Comparison of ENCODE assay signal across 35 cellular contexts in genomic region chr4:17657849-17658248, GRCh38.
"Had no signal": no experiment of that assay in that cellular context is flagged by ENCODE, and none has a peak within 500 bp of the region (broad histone marks: within the 10 kb centered on the region; RNA-seq: fewer than 3 reads in every experiment).

No MANE protein-coding gene starts in this region.

- ATAC-seq: activated naive CD4-positive, alpha-beta T cell treated with anti-CD3 and anti-CD28 coated beads, Interleukin-2, amount 50 U/mL, for 72 hours; activated naive CD8-positive, alpha-beta T cell treated with anti-CD3 and anti-CD28 coated beads, Interleukin-2, amount 50 U/mL, for 24 hours; activated T-cell treated with anti-CD3 and anti-CD28 coated beads, Interleukin-2, amount 50 U/mL, for 4 hours; activated T-cell treated with anti-CD3 and anti-CD28 coated beads, Interleukin-2, amount 50 U/mL, for 72 hours; activated T-helper 17 cell treated with anti-CD3 and anti-CD28 coated beads, Interleukin-2, amount 50 U/mL, for 72 hours; body of pancreas had no signal

- H3K27me3 ChIP-seq: adrenal gland, ascending aorta, body of pancreas, brain microvascular endothelial cell, breast epithelium, cardiac muscle cell had no signal

- H3K4me3 Mint-ChIP-seq: activated naive CD4-positive, alpha-beta T cell treated with anti-CD3 and anti-CD28 coated beads for 36 hours; activated naive CD4-positive, alpha-beta T cell treated with anti-CD3 and anti-CD28 coated beads, Interleukin-2, amount 10 ng/mL, durations not matched to agents 7 days and 5 days; activated naive CD4-positive, alpha-beta T cell treated with anti-CD3 and anti-CD28 coated beads, Interleukin-2, amount 50 U/mL, for 24 hours; activated naive CD8-positive, alpha-beta T cell treated with anti-CD3 and anti-CD28 coated beads, Interleukin-2, amount 10 ng/mL, durations not matched to agents 7 days and 5 days; activated naive CD8-positive, alpha-beta T cell treated with anti-CD3 and anti-CD28 coated beads, Interleukin-2, amount 50 U/mL, for 24 hours; activated T-cell treated with anti-CD3 and anti-CD28 coated beads, Interleukin-2, amount 50 U/mL, for 24 hours; activated T-cell treated with anti-CD3 and anti-CD28 coated beads, Interleukin-2, amount 50 U/mL, for 4 hours; activated T-cell treated with anti-CD3 and anti-CD28 coated beads, Interleukin-2, amount 50 U/mL, for 72 hours; activated T-helper 1 cell treated with anti-CD3 and anti-CD28 coated beads, Interleukin-12 subunit alpha, Interleukin-12 subunit beta, Interleukin-2, Interleukin-4 antibody, amounts not matched to agents 30 ng/mL and 10 ng/mL and 1 ng/mL, durations not matched to agents 14 hours and 24 hours and 36 hours; activated T-helper 17 cell treated with anti-CD3 and anti-CD28 coated beads, Interleukin-2, amount 50 U/mL, for 72 hours; brain; central memory CD8-positive, alpha-beta T cell had no signal

- H3K4me1 ChIP-seq: adrenal gland, ascending aorta, body of pancreas, breast epithelium had no signal

- H3K4me1 Mint-ChIP-seq: activated naive CD4-positive, alpha-beta T cell treated with anti-CD3 and anti-CD28 coated beads, Interleukin-2, amount 10 ng/mL, durations not matched to agents 7 days and 5 days; activated naive CD4-positive, alpha-beta T cell treated with anti-CD3 and anti-CD28 coated beads, Interleukin-2, amount 50 U/mL, for 24 hours; activated naive CD8-positive, alpha-beta T cell treated with anti-CD3 and anti-CD28 coated beads, Interleukin-2, amount 10 ng/mL, durations not matched to agents 7 days and 5 days; activated T-helper 17 cell treated with anti-CD3 and anti-CD28 coated beads, Interleukin-2, amount 50 U/mL, for 72 hours; central memory CD8-positive, alpha-beta T cell had no signal

- H3K36me3 ChIP-seq: adrenal gland, ascending aorta, brain microvascular endothelial cell, breast epithelium, cardiac muscle cell had no signal

- H3K27me3 Mint-ChIP-seq: activated naive CD8-positive, alpha-beta T cell treated with anti-CD3 and anti-CD28 coated beads, Interleukin-2, amount 50 U/mL, for 24 hours; activated T-cell treated with anti-CD3 and anti-CD28 coated beads, Interleukin-2, amount 50 U/mL, for 24 hours; activated T-helper 17 cell treated with anti-CD3 and anti-CD28 coated beads, Interleukin-2, amount 50 U/mL, for 72 hours had no signal

- DNase-seq: activated effector memory CD4-positive, alpha-beta T cell treated with anti-CD3 and anti-CD28 coated beads, Interleukin-2, amount 50 U/mL, for 16 hours; activated effector memory CD4-positive, alpha-beta T cell treated with Interleukin-2 at 50 U/mL for 16 hours; activated gamma-delta T cell; activated gamma-delta T cell treated with Interleukin-2 at 50 U/mL for 16 hours; activated naive CD4-positive, alpha-beta T cell; activated naive CD4-positive, alpha-beta T cell treated with anti-CD3 and anti-CD28 coated beads for 36 hours; activated naive CD4-positive, alpha-beta T cell treated with anti-CD3 and anti-CD28 coated beads, Interleukin-2, amount 10 ng/mL, durations not matched to agents 7 days and 5 days; activated naive CD4-positive, alpha-beta T cell treated with anti-CD3 and anti-CD28 coated beads, Interleukin-2, amount 50 U/mL, for 16 hours; activated naive CD4-positive, alpha-beta T cell treated with Interleukin-2 at 50 U/mL for 16 hours; activated naive CD8-positive, alpha-beta T cell treated with anti-CD3 and anti-CD28 coated beads, Interleukin-2, amount 10 ng/mL, durations not matched to agents 7 days and 5 days; activated naive CD8-positive, alpha-beta T cell treated with anti-CD3 and anti-CD28 coated beads, Interleukin-2, amount 50 U/mL, for 24 hours; activated T-cell treated with anti-CD3 and anti-CD28 coated beads for 4 hours; activated T-cell treated with anti-CD3 and anti-CD28 coated beads, Interleukin-2, amount 50 U/mL, for 1 hour; activated T-cell treated with anti-CD3 and anti-CD28 coated beads, Interleukin-2, amount 50 U/mL, for 24 hours; activated T-cell treated with anti-CD3 and anti-CD28 coated beads, Interleukin-2, amount 50 U/mL, for 4 hours; activated T-cell treated with anti-CD3 and anti-CD28 coated beads, Interleukin-2, amount 50 U/mL, for 72 hours; adrenal gland; amniotic stem cell; amygdala; anterior cingulate cortex; aorta; body of pancreas; brain microvascular endothelial cell; central memory CD4-positive, alpha-beta T cell; cerebellar nuclear complex had no signal

- H3K9me3 Mint-ChIP-seq: activated naive CD4-positive, alpha-beta T cell treated with anti-CD3 and anti-CD28 coated beads for 36 hours; activated naive CD4-positive, alpha-beta T cell treated with anti-CD3 and anti-CD28 coated beads, Interleukin-2, amount 10 ng/mL, durations not matched to agents 7 days and 5 days; activated naive CD4-positive, alpha-beta T cell treated with anti-CD3 and anti-CD28 coated beads, Interleukin-2, amount 50 U/mL, for 24 hours; activated naive CD4-positive, alpha-beta T cell treated with anti-CD3 and anti-CD28 coated beads, Interleukin-2, amount 50 U/mL, for 72 hours; activated naive CD8-positive, alpha-beta T cell treated with anti-CD3 and anti-CD28 coated beads, Interleukin-2, amount 10 ng/mL, durations not matched to agents 7 days and 5 days; activated naive CD8-positive, alpha-beta T cell treated with anti-CD3 and anti-CD28 coated beads, Interleukin-2, amount 50 U/mL, for 24 hours; activated T-cell treated with anti-CD3 and anti-CD28 coated beads, Interleukin-2, amount 50 U/mL, for 24 hours; activated T-cell treated with anti-CD3 and anti-CD28 coated beads, Interleukin-2, amount 50 U/mL, for 4 hours; activated T-cell treated with anti-CD3 and anti-CD28 coated beads, Interleukin-2, amount 50 U/mL, for 72 hours; activated T-helper 1 cell treated with anti-CD3 and anti-CD28 coated beads, Interleukin-12 subunit alpha, Interleukin-12 subunit beta, Interleukin-2, Interleukin-4 antibody, amounts not matched to agents 30 ng/mL and 10 ng/mL and 1 ng/mL, durations not matched to agents 14 hours and 24 hours and 36 hours; activated T-helper 17 cell treated with anti-CD3 and anti-CD28 coated beads, Interleukin-2, amount 50 U/mL, for 72 hours; activated T-helper 2 cell treated with anti-CD3 and anti-CD28 coated beads, Interferon-gamma antibody, Interleukin-2, Interleukin-4, amounts not matched to agents 10 μg/mL and 5 μg/mL and 100 μg/mL, durations not matched to agents 14 hours and 24 hours and 36 hours; central memory CD8-positive, alpha-beta T cell had no signal

- H3K9me3 ChIP-seq: adrenal gland, ascending aorta, body of pancreas, breast epithelium had no signal

- H3K4me3 ChIP-seq: adrenal gland, ascending aorta, body of pancreas, breast epithelium, cardiac muscle cell had no signal

- H3K27ac ChIP-seq: adrenal gland, ascending aorta, body of pancreas, brain microvascular endothelial cell, breast epithelium, cardiac muscle cell had no signal

- H3K36me3 Mint-ChIP-seq: activated naive CD4-positive, alpha-beta T cell treated with anti-CD3 and anti-CD28 coated beads, Interleukin-2, amount 10 ng/mL, durations not matched to agents 7 days and 5 days; activated naive CD4-positive, alpha-beta T cell treated with anti-CD3 and anti-CD28 coated beads, Interleukin-2, amount 50 U/mL, for 24 hours; activated naive CD4-positive, alpha-beta T cell treated with anti-CD3 and anti-CD28 coated beads, Interleukin-2, amount 50 U/mL, for 72 hours; activated naive CD8-positive, alpha-beta T cell treated with anti-CD3 and anti-CD28 coated beads, Interleukin-2, amount 10 ng/mL, durations not matched to agents 7 days and 5 days had no signal

- H3K27ac Mint-ChIP-seq: activated naive CD4-positive, alpha-beta T cell treated with anti-CD3 and anti-CD28 coated beads for 36 hours; activated naive CD4-positive, alpha-beta T cell treated with anti-CD3 and anti-CD28 coated beads, Interleukin-2, amount 10 ng/mL, durations not matched to agents 7 days and 5 days; activated naive CD4-positive, alpha-beta T cell treated with anti-CD3 and anti-CD28 coated beads, Interleukin-2, amount 50 U/mL, for 24 hours; activated naive CD4-positive, alpha-beta T cell treated with anti-CD3 and anti-CD28 coated beads, Interleukin-2, amount 50 U/mL, for 72 hours; activated naive CD8-positive, alpha-beta T cell treated with anti-CD3 and anti-CD28 coated beads, Interleukin-2, amount 10 ng/mL, durations not matched to agents 7 days and 5 days; activated naive CD8-positive, alpha-beta T cell treated with anti-CD3 and anti-CD28 coated beads, Interleukin-2, amount 50 U/mL, for 24 hours; activated T-cell treated with anti-CD3 and anti-CD28 coated beads, Interleukin-2, amount 50 U/mL, for 24 hours; activated T-cell treated with anti-CD3 and anti-CD28 coated beads, Interleukin-2, amount 50 U/mL, for 72 hours; activated T-helper 1 cell treated with anti-CD3 and anti-CD28 coated beads, Interleukin-12 subunit alpha, Interleukin-12 subunit beta, Interleukin-2, Interleukin-4 antibody, amounts not matched to agents 30 ng/mL and 10 ng/mL and 1 ng/mL, durations not matched to agents 14 hours and 24 hours and 36 hours; activated T-helper 17 cell treated with anti-CD3 and anti-CD28 coated beads, Interleukin-2, amount 50 U/mL, for 72 hours; activated T-helper 2 cell treated with anti-CD3 and anti-CD28 coated beads, Interferon-gamma antibody, Interleukin-2, Interleukin-4, amounts not matched to agents 10 μg/mL and 5 μg/mL and 100 μg/mL, durations not matched to agents 14 hours and 24 hours and 36 hours had no signal
